1 cellular context compared by ENCODE assay signal in genomic region chr17:28996554-28997096, GRCh38.
A peak's percentile ranks its signal among the peaks of the same experiment; 100 is the strongest.
TF ChIP-seq lines count a peak whose summit lies in the region.

No MANE protein-coding gene starts in this region.

TF ChIP-seq in HepG2, 621 proteins besides CTCF, POLR2A, EP300 and RAD21 (continued from another document and continues in another):
- peak; percentile 92 for TF ChIP-seq ZNF687 (CRISPR knock-in tag; IDR thresholded peaks at IDR 0.05)
- TF ChIP-seq DR1 (CRISPR knock-in tag; IDR thresholded peaks at IDR 0.05): no peak
- peak; percentile 59; the same call in 1 of the 2 replicates for TF ChIP-seq NR2F6 (IDR thresholded peaks at IDR 0.05)
- TF ChIP-seq NR2F6 (CRISPR knock-in tag; IDR thresholded peaks at IDR 0.05): peak; percentile 56; the same call in 1 of the 2 replicates
- TF ChIP-seq NFIB (CRISPR knock-in tag; IDR thresholded peaks at IDR 0.05; ENCODE audit: borderline replicate concordance): no peak
- no peak for TF ChIP-seq ZNF703 (CRISPR knock-in tag; IDR thresholded peaks at IDR 0.05; ENCODE audit: borderline replicate concordance)
- TF ChIP-seq MTA1 (CRISPR knock-in tag; IDR thresholded peaks at IDR 0.05; ENCODE audit: borderline replicate concordance): peak; percentile 94
- TF ChIP-seq RBAK (CRISPR knock-in tag; IDR thresholded peaks at IDR 0.05): no peak
- TF ChIP-seq MTA3 (CRISPR knock-in tag; IDR thresholded peaks at IDR 0.05): no peak
- no peak for TF ChIP-seq ZFP82 (CRISPR knock-in tag; IDR thresholded peaks at IDR 0.05; ENCODE audit: borderline replicate concordance)
- TF ChIP-seq BCL3 (CRISPR knock-in tag; IDR thresholded peaks at IDR 0.05): no peak
- TF ChIP-seq ZNF7 (CRISPR knock-in tag; IDR thresholded peaks at IDR 0.05): no peak
- no peak for TF ChIP-seq ZC3H4 (CRISPR knock-in tag; IDR thresholded peaks at IDR 0.05; ENCODE audit: borderline replicate concordance)
- TF ChIP-seq PLSCR1 (CRISPR knock-in tag; IDR thresholded peaks at IDR 0.05; ENCODE audit: borderline replicate concordance): no peak
- TF ChIP-seq TSC22D2 (CRISPR knock-in tag; IDR thresholded peaks at IDR 0.05; ENCODE audit: borderline replicate concordance): no peak
- no peak for TF ChIP-seq ZBTB4 (CRISPR knock-in tag; IDR thresholded peaks at IDR 0.05; ENCODE audit: borderline replicate concordance)
- no peak for TF ChIP-seq ZBTB2 (CRISPR knock-in tag; IDR thresholded peaks at IDR 0.05; ENCODE audit: low read depth)
- TF ChIP-seq ZNF710 (CRISPR knock-in tag; IDR thresholded peaks at IDR 0.05; ENCODE audit: borderline replicate concordance): no peak
- no peak for TF ChIP-seq ZNF766 (CRISPR knock-in tag; IDR thresholded peaks at IDR 0.05; ENCODE audit: borderline replicate concordance)
- no peak for TF ChIP-seq SNAI1 (CRISPR knock-in tag; IDR thresholded peaks at IDR 0.05; ENCODE audit: borderline replicate concordance)
- 0 out of 2 replicates have a peak, but pooled peaks have one; percentile 22 for TF ChIP-seq HMGXB3 (CRISPR knock-in tag; IDR thresholded peaks at IDR 0.05; ENCODE audit: borderline replicate concordance)
- TF ChIP-seq RELA (CRISPR knock-in tag; IDR thresholded peaks at IDR 0.05): no peak
- no peak for TF ChIP-seq ZFP36L1 (CRISPR knock-in tag; IDR thresholded peaks at IDR 0.05)
- TF ChIP-seq NFYC (CRISPR knock-in tag; IDR thresholded peaks at IDR 0.05): no peak
- TF ChIP-seq ZNF333 (CRISPR knock-in tag; IDR thresholded peaks at IDR 0.05; ENCODE audit: borderline replicate concordance): no peak
- TF ChIP-seq BHLHE40 (IDR thresholded peaks at IDR 0.05; ENCODE audit: low read length): no peak
- TF ChIP-seq HMG20A (CRISPR knock-in tag; IDR thresholded peaks at IDR 0.05; ENCODE audit: borderline replicate concordance): no peak
- TF ChIP-seq KLF16 (CRISPR knock-in tag; IDR thresholded peaks at IDR 0.05): no peak
- TF ChIP-seq ZNF235 (CRISPR knock-in tag; IDR thresholded peaks at IDR 0.05; ENCODE audit: borderline replicate concordance): no peak
- TF ChIP-seq RNF219 (CRISPR knock-in tag; IDR thresholded peaks at IDR 0.05): no peak
- TF ChIP-seq DMTF1 (CRISPR knock-in tag; IDR thresholded peaks at IDR 0.05): no peak
- no peak for TF ChIP-seq CEBPG (CRISPR knock-in tag; IDR thresholded peaks at IDR 0.05)
- peak; percentile 49; the same call in 1 of the 2 replicates for TF ChIP-seq RXRB (CRISPR knock-in tag; IDR thresholded peaks at IDR 0.05; ENCODE audit: borderline replicate concordance)
